In genomic region chr9:121369595-121370265, GRCh38 we compare ENCODE assay signal across 8 cellular contexts. TPM values are rescaled to one million over a fixed set of nuclear protein-coding genes. Genes with fewer than 3 reads are reported as not detected.
A peak's percentile ranks its signal among the peaks of the same experiment; 100 is the strongest.
DNase-seq lines count a peak whose midpoint lies in the region; ATAC-seq and TF ChIP-seq lines count a peak whose summit lies in the region.

TSS of gene STOM (minus strand) at chr9:121370250. CDS start at chr9:121370187, 63 bp downstream.

- peak within 1 kb of the TSS; percentile 87 for H3K18ac ChIP-seq in IMR-90 (ENCODE audit: low read depth, low read length)

- dilution Hi-C loops in IMR-90 (cut with HindIII; ENCODE audit: low sequenced_read_pairs, unreplicated experiment), result no loop called here

- peak within 1 kb of the TSS; percentile 68 for H2BK5ac ChIP-seq in IMR-90 (ENCODE audit: low read depth, low read length, poor library complexity, severe bottlenecking)

- CTCF ChIA-PET in IMR-90 (lab: Yijun Ruan, JAX) (no interaction called here), GM10248 (lab: Yijun Ruan, JAX) (interaction anchor here (1.0 to 2.2 kb wide), 3 partner anchors 8 to 49 kb away, joined by 3 to 12 read pairs (median 5); no protein-coding TSS in a partner anchor)

- H3K4ac ChIP-seq in IMR-90 (ENCODE audit: low read depth, low read length), result peak within 1 kb of the TSS; percentile 93

- H3K4me2 ChIP-seq in IMR-90 (ENCODE audit: low read depth, low read length), result peak within 1 kb of the TSS; percentile 99

- H3K27ac ChIP-seq in IMR-90 (ENCODE audit: insufficient read depth, low read length) (peak within 1 kb of the TSS; percentile 80), mesodermal cell (ENCODE audit: low read depth, low read length, severe bottlenecking) (no peak within 1 kb of the TSS)

- peak within 1 kb of the TSS; percentile 92 for H2BK120ac ChIP-seq in IMR-90 (ENCODE audit: low read depth, low read length)

- peak within 1 kb of the TSS; percentile 68 for H2AK5ac ChIP-seq in IMR-90 (ENCODE audit: low read depth, low read length)

- no peaks in the 10 kb centered on the region for H3K9me3 ChIP-seq in IMR-90 (ENCODE audit: control insufficient read depth, insufficient read depth, low read length)
- H3K9me3 ChIP-seq in mesodermal cell (ENCODE audit: control insufficient read depth, low read length), result peaks cover 4% of the 10 kb centered on the region

- H4K5ac ChIP-seq in IMR-90 (ENCODE audit: low read depth, low read length), result peak within 1 kb of the TSS; percentile 89

- TF ChIP-seq CTCF in IMR-90 (conservative IDR thresholded peaks at IDR 0.05; ENCODE audit: low read depth, low read length) (no peak), WI38 (IDR thresholded peaks at IDR 0.05; ENCODE audit: low read depth, low read length) (no peak), GM10248 (IDR thresholded peaks at IDR 0.05; ENCODE audit: control extremely low read depth, extremely low read depth, low read depth, missing control alignments) (no peak)

- peak within 1 kb of the TSS; percentile 83; the same call in 1 of the 2 replicates for H3K56ac ChIP-seq in IMR-90 (ENCODE audit: extremely low read depth, insufficient read depth, low read length)

- H2BK15ac ChIP-seq in IMR-90 (ENCODE audit: low read depth, low read length), result peak within 1 kb of the TSS; percentile 72; the same call in 2 of the 3 replicates

- H3K36me3 ChIP-seq in IMR-90 (ENCODE audit: control insufficient read depth, insufficient read depth, low read length) (peaks cover 4% of the 10 kb centered on the region; the same call in 1 of the 2 replicates), mesodermal cell (ENCODE audit: control insufficient read depth, insufficient read depth, low read length) (no peaks in the 10 kb centered on the region)

- peaks cover 18% of the 10 kb centered on the region for H3K4me1 ChIP-seq in IMR-90 (ENCODE audit: control insufficient read depth, insufficient read depth, low read length)
- peaks cover 4% of the 10 kb centered on the region for H3K4me1 ChIP-seq in mesodermal cell (ENCODE audit: control insufficient read depth, insufficient read depth, low read length, poor library complexity, severe bottlenecking)

- H2BK20ac ChIP-seq in IMR-90 (ENCODE audit: low read depth, low read length), result peak within 1 kb of the TSS; percentile 22

- H3K79me1 ChIP-seq in IMR-90 (ENCODE audit: low read depth in 1 of 2, low read length in 2 of 2), result peaks cover 6 to 50% of the 10 kb centered on the region in 2 experiments; a peak in 2 of 4 replicates

- 2% methylated on average over 9 of the region's 52 CpGs; no CpG with 5 or more reads in 1 of the 2 experiments for WGBS in IMR-90 (ENCODE audit: extremely low coverage in 2 of 2, insufficient read length in 1 of 2), 2 experiments
- WGBS in mesodermal cell (ENCODE audit: insufficient coverage in 2 of 2), 2 experiments, result 44 to 45% methylated on average over 39 to 48 of the region's 52 CpGs

- H3K9me1 ChIP-seq in IMR-90 (ENCODE audit: insufficient read depth, low read length), result peaks cover 16% of the 10 kb centered on the region

- peak within 1 kb of the TSS; percentile 87 for H2AK9ac ChIP-seq in IMR-90 (replicated peaks; ENCODE audit: low read depth, low read length, poor library complexity)

- H2AFZ ChIP-seq in IMR-90 (replicated peaks; ENCODE audit: low read length, poor library complexity), result peak within 1 kb of the TSS; percentile 85

- peak within 1 kb of the TSS; percentile 88 for H3K9ac ChIP-seq in IMR-90 (ENCODE audit: low read depth, low read length)

- TF ChIP-seq POLR2A in IMR-90 (IDR thresholded peaks at IDR 0.05; ENCODE audit: low read depth, low read length), result peak; percentile 94

- DNase-seq in G401 (ENCODE audit: low spot score), result no peak
- DNase-seq in IMR-90, result peak; percentile 83
- DNase-seq in effector CD4-positive, alpha-beta T cell, result peak; percentile 57
- peak; percentile 79 for DNase-seq in stromal cell of bone marrow (ENCODE audit: low read depth)
- no peak for DNase-seq in GM10248 (ENCODE audit: extremely low spot score)

- ATAC-seq in GM21576 (IDR thresholded peaks at IDR 0.05; ENCODE audit: unreplicated experiment) (peak; percentile 56), IMR-90 (ENCODE audit: low read depth) (peak; percentile 71)

- peak within 1 kb of the TSS; percentile 97 for H3K23ac ChIP-seq in IMR-90 (ENCODE audit: low read depth, low read length)

- in situ Hi-C loops in G401 (cut with HindIII; ENCODE audit: low sequenced_read_pairs) (no loop called here), IMR-90 (cut with MboI; ENCODE audit: low sequenced_read_pairs) (no loop called here)

- H3K14ac ChIP-seq in IMR-90 (replicated peaks; ENCODE audit: low read depth, low read length), result peak within 1 kb of the TSS; percentile 97

- H3K27me3 ChIP-seq in IMR-90 (ENCODE audit: control insufficient read depth, insufficient read depth, low read length), result no peaks in the 10 kb centered on the region

- TF ChIP-seq RAD21 in IMR-90 (IDR thresholded peaks at IDR 0.05; ENCODE audit: low read length), result no peak

- H4K8ac ChIP-seq in IMR-90 (ENCODE audit: low read depth in 2 of 2, low read length in 2 of 2), result peak within 1 kb of the TSS; percentile 74 to 82

- H3K4me3 ChIP-seq in IMR-90 (ENCODE audit: insufficient read depth, low read depth, low read length) (peak within 1 kb of the TSS; percentile 51), WI38 (ENCODE audit: low read depth, low read length) (peak within 1 kb of the TSS; percentile 82), mesodermal cell (ENCODE audit: extremely low read depth, insufficient read depth, low read length, poor library complexity, severe bottlenecking) (peak within 1 kb of the TSS; percentile 44)

- intact Hi-C loops in IMR-90 (cut with micrococcal nuclease), result no loop called here

- peak within 1 kb of the TSS; percentile 74 for H4K91ac ChIP-seq in IMR-90 (ENCODE audit: insufficient read depth, low read depth, low read length)

- H4K20me1 ChIP-seq in IMR-90 (ENCODE audit: insufficient read depth, low read length), result peaks cover 5% of the 10 kb centered on the region; the same call in 1 of the 2 replicates

- BruUV-seq in IMR-90 (replicated peaks; lab: Mats Ljungman, UMichigan), result no TSS peak

- POLR2A ChIA-PET in IMR-90 (lab: Charles Lee; ENCODE audit: unreplicated experiment), result no interaction called here
- POLR2A ChIA-PET in GM10248 (lab: Yijun Ruan, JAX), result interaction anchor here (0.6 kb wide), 1 partner anchor 29 kb away, joined by 6 read pairs; no protein-coding TSS in a partner anchor

TF ChIP-seq in IMR-90, 13 proteins besides CTCF, POLR2A, EP300 and RAD21:
- TF ChIP-seq NFE2L2 (IDR thresholded peaks at IDR 0.05; ENCODE audit: low read depth, low read length) (no peak), CEBPB (IDR thresholded peaks at IDR 0.05; ENCODE audit: low read depth, low read length) (no peak), USF2 (IDR thresholded peaks at IDR 0.05; ENCODE audit: low read depth, low read length) (peak; percentile 59; the same call in 1 of the 2 replicates), BHLHE40 (IDR thresholded peaks at IDR 0.05; ENCODE audit: low read depth, low read length) (peak; percentile 99), RFX5 (IDR thresholded peaks at IDR 0.05; ENCODE audit: low read depth, low read length) (no peak), SMC3 (IDR thresholded peaks at IDR 0.05; ENCODE audit: low read depth, low read length) (no peak), MXI1 (IDR thresholded peaks at IDR 0.05; ENCODE audit: borderline replicate concordance, low read depth, low read length) (peak; percentile 88), RCOR1 (IDR thresholded peaks at IDR 0.05; ENCODE audit: insufficient replicate concordance, low read length) (no peak), MAZ (IDR thresholded peaks at IDR 0.05; ENCODE audit: borderline replicate concordance, low read depth, low read length) (no peak), FOS (IDR thresholded peaks at IDR 0.05; ENCODE audit: low read depth, low read length) (no peak), MAFK (IDR thresholded peaks at IDR 0.05; ENCODE audit: low read depth, low read length) (no peak), ELK1 (IDR thresholded peaks at IDR 0.05; ENCODE audit: borderline replicate concordance, low read depth, low read length) (no peak), CHD1 (IDR thresholded peaks at IDR 0.05; ENCODE audit: low read depth, low read length) (no peak)

RNA-seq across cellular contexts. Expression of gene STOM, which starts in this region (rescaled TPM):
- total RNA-seq in G401 (2014; rRNA removed; shearing (Covaris generic)), result 32.2 and 41.0 TPM in 2 replicates
- 84.8 and 103 TPM in 2 replicates for total RNA-seq in IMR-90 (2012; rRNA removed)
- 67.6 and 78.4 TPM in 2 replicates for polyA plus RNA-seq in IMR-90 (2012; rRNA removed)
- polyA plus RNA-seq in IMR-90 (2012; cell fraction: cytosol; rRNA removed), result 45.3 TPM in 2 replicates
- 9.8 and 44.1 TPM in 2 replicates for polyA plus RNA-seq in IMR-90 (2012; cell fraction: nucleus; rRNA removed; ENCODE audit: low replicate concordance)
- polyA plus RNA-seq in mesodermal cell (2013, experiment 1 of 2), result 56.6 TPM
- polyA plus RNA-seq in mesodermal cell (2013, experiment 2 of 2), result 53.6 TPM

Comparison
In these comparisons a context has a peak if more than half of its experiments do, and no peak if none do; other contexts are left out.
1. DNase-seq: peak in IMR-90 (single experiment), effector CD4-positive, alpha-beta T cell (single experiment) and stromal cell of bone marrow (single experiment); none in G401 (single experiment) and GM10248 (single experiment).
2. Peak in every context shown above with its lines, with median percentiles within 50 percentile points of each other: H3K4me3 ChIP-seq.